In the genomic region with DNA sequence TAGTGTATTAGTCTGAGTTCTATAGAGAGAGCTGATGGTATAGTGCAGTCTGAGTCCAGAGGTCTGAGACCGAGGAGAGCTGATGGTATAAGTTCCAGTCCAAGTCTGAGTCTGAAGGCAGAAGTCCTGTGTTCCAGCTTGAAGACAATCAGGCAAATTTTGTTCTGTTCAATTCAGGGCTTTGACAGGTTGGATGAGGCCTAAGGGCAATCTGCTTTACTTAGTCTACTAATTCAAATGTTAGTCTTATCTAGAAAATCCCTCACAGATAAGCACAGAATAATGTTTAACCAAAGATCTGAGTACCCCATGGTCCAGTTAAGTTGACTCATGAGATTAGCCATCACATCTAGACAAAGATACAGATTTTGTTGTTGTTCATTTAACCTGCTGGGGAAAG, we compare ENCODE assay signal across 1 cellular context.
TF ChIP-seq lines count a peak whose summit lies in the region.

No MANE protein-coding gene starts in this region.

TF ChIP-seq in K562, 482 proteins besides CTCF, POLR2A, EP300 and RAD21 (continued from another document):
- TF ChIP-seq, protein P1, sequence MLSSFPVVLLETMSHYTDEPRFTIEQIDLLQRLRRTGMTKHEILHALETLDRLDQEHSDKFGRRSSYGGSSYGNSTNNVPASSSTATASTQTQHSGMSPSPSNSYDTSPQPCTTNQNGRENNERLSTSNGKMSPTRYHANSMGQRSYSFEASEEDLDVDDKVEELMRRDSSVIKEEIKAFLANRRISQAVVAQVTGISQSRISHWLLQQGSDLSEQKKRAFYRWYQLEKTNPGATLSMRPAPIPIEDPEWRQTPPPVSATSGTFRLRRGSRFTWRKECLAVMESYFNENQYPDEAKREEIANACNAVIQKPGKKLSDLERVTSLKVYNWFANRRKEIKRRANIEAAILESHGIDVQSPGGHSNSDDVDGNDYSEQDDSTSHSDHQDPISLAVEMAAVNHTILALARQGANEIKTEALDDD (IDR thresholded peaks at IDR 0.05): 0 out of 2 replicates have a peak, but pooled peaks have one; percentile 36
